In the genomic region with DNA sequence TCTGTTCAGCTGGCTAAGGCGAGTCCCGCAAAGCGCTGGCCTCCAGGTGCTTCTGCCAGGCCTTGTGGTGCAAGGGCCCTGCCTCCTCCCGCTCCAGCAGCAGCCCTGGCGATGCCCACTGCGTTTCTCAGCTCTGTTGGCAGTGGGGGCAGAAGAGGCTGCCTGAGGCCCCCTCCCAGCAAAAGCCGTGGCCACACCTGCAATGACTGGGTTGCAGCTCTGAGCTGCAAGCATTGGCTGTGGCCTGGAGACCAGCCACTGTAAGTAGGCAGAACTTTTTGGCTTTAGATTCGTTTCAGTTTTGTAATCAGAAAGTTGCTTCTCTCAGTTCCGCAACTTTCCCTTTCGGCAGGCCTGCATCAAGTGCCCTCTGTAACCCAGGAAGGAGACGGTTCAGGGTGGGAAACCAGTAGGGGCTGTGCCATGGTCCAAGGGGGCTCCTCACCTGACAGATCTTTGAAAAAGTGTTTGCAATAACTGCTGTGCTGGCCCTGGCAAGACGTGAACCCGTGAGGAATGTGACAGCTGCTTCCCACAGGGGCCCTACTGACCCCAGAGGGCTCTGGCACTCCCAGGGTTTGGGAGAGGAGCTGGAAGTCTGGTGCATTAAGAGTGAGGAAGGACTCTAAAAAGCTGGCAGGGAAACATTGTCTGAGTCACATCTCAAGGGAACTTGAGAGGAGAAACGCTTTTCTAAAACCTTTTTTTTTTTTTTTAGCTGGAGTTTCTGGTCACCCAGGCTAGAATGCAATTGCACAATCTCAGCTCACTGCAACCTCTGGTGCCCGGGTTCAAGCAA, we compare ENCODE assay signal across 9 cellular contexts. TPM values are rescaled to one million over a fixed set of nuclear protein-coding genes. Genes with fewer than 3 reads are reported as not detected.
A peak's percentile ranks its signal among the peaks of the same experiment; 100 is the strongest.
DNase-seq lines count a peak whose midpoint lies in the region; ATAC-seq, FAIRE-seq and TF ChIP-seq lines count a peak whose summit lies in the region.
"Had no signal": no experiment of that assay in that cellular context is flagged by ENCODE, and none has a peak within 500 bp of the region (broad histone marks: within the 10 kb centered on the region; RNA-seq: fewer than 3 reads in every experiment).

No MANE protein-coding gene starts in this region.

- peaks cover 18% of the 10 kb centered on the region for H3K4me1 Mint-ChIP-seq in mesothelial cell of epicardium

- no peak for TF ChIP-seq RAD21 in K562 (CRISPR knock-in tag; conservative IDR thresholded peaks at IDR 0.05 in 1 of 2, IDR thresholded peaks at IDR 0.05 in 1 of 2)

- POLR2A ChIA-PET in K562 (lab: Yijun Ruan, JAX) = interaction anchor here (0.8 to 1.2 kb wide), 2 partner anchors 39 to 160 kb away, joined by 3 read pairs; no protein-coding TSS in a partner anchor

- no peaks in the 10 kb centered on the region for H3K27me3 Mint-ChIP-seq in mesothelial cell of epicardium (ENCODE audit: low read depth)
- H3K27me3 Mint-ChIP-seq: naive B cell had no signal

- TF ChIP-seq EP300 in K562 (IDR thresholded peaks at IDR 0.05; ENCODE audit: low read length) = no peak

- 19% methylated on average over 7 of the region's 15 CpGs for WGBS in K562 (ENCODE audit: insufficient coverage, low coverage, missing lambda C conversion rate)

- H2AFZ ChIP-seq in K562 (ENCODE audit: low read depth, low read length) = no peak overlapping the region

- H3K27ac Mint-ChIP-seq in mesothelial cell of epicardium = peak overlapping the region; percentile 79

- in situ Hi-C loops in K562 (cut with MboI) = loop anchor here (25.0 kb wide), 2 partner anchors 681 to 906 kb away; no protein-coding TSS in a partner anchor

- H3K79me2 ChIP-seq in K562 (ENCODE audit: control insufficient read depth, insufficient read depth, low read length) = no peaks in the 10 kb centered on the region

- no peak overlapping the region for H3K4me2 ChIP-seq in K562 (ENCODE audit: insufficient read depth, low read length)

- intact Hi-C loops in K562 (cut with micrococcal nuclease) = no loop called here

- no peak overlapping the region for H3K4me3 ChIP-seq in K562

- no peaks in the 10 kb centered on the region for H3K9me3 Mint-ChIP-seq in mesothelial cell of epicardium
- H3K9me3 Mint-ChIP-seq: naive B cell had no signal

- H4K20me1 ChIP-seq in K562 (replicated peaks; ENCODE audit: control insufficient read depth, insufficient read depth, low read length) = no peaks in the 10 kb centered on the region

- CTCF ChIA-PET in K562 (lab: Yijun Ruan, JAX; ENCODE audit: low intra/inter-chr PET ratio) = no interaction called here

- H3K9me3 ChIP-seq in K562 (replicated peaks; ENCODE audit: control insufficient read depth, insufficient read depth, low read depth, low read length) = no peaks in the 10 kb centered on the region

- H3K27me3 ChIP-seq in K562 (ENCODE audit: control insufficient read depth in 2 of 2, insufficient read depth in 2 of 2, low read length in 2 of 2) = no peaks in the 10 kb centered on the region

- H3K36me3 ChIP-seq in K562 (ENCODE audit: control insufficient read depth, insufficient read depth, low read length) = no peaks in the 10 kb centered on the region

- H3K36me3 Mint-ChIP-seq in mesothelial cell of epicardium = no peaks in the 10 kb centered on the region
- H3K36me3 Mint-ChIP-seq: naive B cell had no signal

- no peak overlapping the region for H3K27ac ChIP-seq in K562 (ENCODE audit: extremely low read depth, low read depth, low read length)

- peak; percentile 65 for DNase-seq in GM19239 (ENCODE audit: insufficient read length, low spot score)
- DNase-seq in K562 (ENCODE audit: extremely low read depth in 1 of 4, low spot score in 3 of 4) = no peak
- no peak for DNase-seq in mesothelial cell of epicardium (ENCODE audit: low spot score in 2 of 2, unreplicated experiment in 2 of 2)
- DNase-seq in NCI-H2029 treated with DMSO at 0.1 percent for 48 hours (lab: John Stamatoyannopoulos, UW) = no peak
- DNase-seq in NCI-H82 treated with DMSO at 0.1 percent for 48 hours (lab: John Stamatoyannopoulos, UW; ENCODE audit: unreplicated experiment) = no peak
- no peak for DNase-seq in NCI-H526 treated with DMSO at 0.1 percent for 48 hours (lab: John Stamatoyannopoulos, UW)
- DNase-seq in T-helper 9 cell = no peak
- DNase-seq: naive B cell had no signal

- FAIRE-seq in GM19239 (lab: Jason Lieb, UNC) (peak; percentile 92), K562 (lab: Jason Lieb, UNC) (no peak)

- TF ChIP-seq CTCF in K562 (IDR thresholded peaks at IDR 0.05 in 2 of 3, conservative IDR thresholded peaks at IDR 0.05 in 1 of 3; ENCODE audit: insufficient read depth in 2 of 3, low read depth in 1 of 3, low read length in 3 of 3) (no peak), mesothelial cell of epicardium (IDR thresholded peaks at IDR 0.05; ENCODE audit: unreplicated experiment) (no peak)

- no peak overlapping the region for H3K4me3 Mint-ChIP-seq in mesothelial cell of epicardium

- H3K9ac ChIP-seq in K562 (ENCODE audit: insufficient read depth in 1 of 2, low read depth in 2 of 2, low read length in 2 of 2) = no peak overlapping the region

- BruUV-seq in K562 (replicated peaks; lab: Mats Ljungman, UMichigan) = no TSS peak

- H3K4me1 ChIP-seq in K562 (replicated peaks in 1 of 2; ENCODE audit: control insufficient read depth in 2 of 2, insufficient read depth in 2 of 2, low read length in 2 of 2) = peaks cover 0 to 3% of the 10 kb centered on the region in 2 experiments; a peak in 2 of 5 replicates

- H3K9me1 ChIP-seq in K562 (ENCODE audit: control insufficient read depth, insufficient read depth, low read length) = no peaks in the 10 kb centered on the region

- ATAC-seq in HG03135 (IDR thresholded peaks at IDR 0.05; ENCODE audit: unreplicated experiment) = peak; percentile 60
- no peak for ATAC-seq in K562

- no peak for TF ChIP-seq POLR2A in K562 (conservative IDR thresholded peaks at IDR 0.05)

TF ChIP-seq in K562, 482 proteins besides CTCF, POLR2A, EP300 and RAD21:
- 0 out of 2 replicates have a peak, but pooled peaks have one; percentile 11 for TF ChIP-seq CEBPB (tag; IDR thresholded peaks at IDR 0.05)
- no peak for TF ChIP-seq ZNF24 (IDR thresholded peaks at IDR 0.05)

RNA-seq across cellular contexts. Expression of gene MAX, which starts 54.5 kb away (rescaled TPM):
- total RNA-seq in K562 (2011; cell fraction: chromatin; rRNA removed; ENCODE audit: low replicate concordance) = 73.6 and 82.8 TPM in 2 replicates
- 44.7 and 51.0 TPM in 2 replicates for total RNA-seq in K562 (2011; cell fraction: nucleolus; rRNA removed)
- total RNA-seq in K562 (2011; cell fraction: nucleoplasm; rRNA removed) = 59.2 and 80.7 TPM in 2 replicates
- total RNA-seq in K562 (2014; rRNA removed) = 40.9 and 63.6 TPM in 2 replicates
- total RNA-seq in K562 (2014; rRNA removed; fragmentation: Illumina TruSeq; extraction: Trizol) = 38.3 and 40.5 TPM in 2 replicates
- total RNA-seq in K562 (2015; rRNA removed; fragmentation: Illumina TruSeq; extraction: Trizol) = 50.3 and 52.1 TPM in 2 replicates
- 88.8 and 96.5 TPM in 2 replicates for total RNA-seq in K562 (2021)
- 51.6 and 55.3 TPM in 2 replicates for polyA plus RNA-seq in K562 (2011; rRNA removed)
- 34.4 and 50.1 TPM in 2 replicates for polyA plus RNA-seq in K562 (2011; cell fraction: cytosol; rRNA removed)
- polyA plus RNA-seq in K562 (2011; cell fraction: nucleus; rRNA removed) = 107 and 161 TPM in 2 replicates
- 36.0 and 46.4 TPM in 2 replicates for polyA plus RNA-seq in K562 (2012)
- 63.3 and 84.7 TPM in 2 replicates for polyA plus RNA-seq in K562 (2014; fragmentation: Illumina TruSeq; extraction: Trizol)
- 10 to 100 TPM; 15.4 to 32.7 TPM for polyA plus RNA-seq in K562 (2014; fragmentation: Nextera tagmentation; extraction: Ambion mirVana)
- 63.0 and 81.9 TPM in 2 replicates for polyA plus RNA-seq in K562 (2014; rRNA removed)
- 42.4 and 43.0 TPM in 2 replicates for polyA minus RNA-seq in K562 (2011; rRNA and poly(A)+ RNA removed)
- 19.2 and 19.5 TPM in 2 replicates for polyA minus RNA-seq in K562 (2011; cell fraction: cytosol; rRNA and poly(A)+ RNA removed)
- 35.8 and 40.4 TPM in 2 replicates for polyA minus RNA-seq in K562 (2011; cell fraction: nucleus; rRNA and poly(A)+ RNA removed)
- total RNA-seq in mesothelial cell of epicardium = 73.1 to 87.9 TPM (median 83.2 TPM) in 3 replicates
